In genomic region chr7:129611246-129612111, GRCh38 we compare ENCODE assay signal across 8 cellular contexts. TPM values are rescaled to one million over a fixed set of nuclear protein-coding genes. Genes with fewer than 3 reads are reported as not detected.
DNase-seq lines count a peak whose midpoint lies in the region; ATAC-seq and TF ChIP-seq lines count a peak whose summit lies in the region.

Gene NRF1, plus strand, starts transcription at chr7:129611720. Its CDS starts 45,632 bp downstream, at chr7:129657352.

- peaks cover 6% of the 10 kb centered on the region for H3K4me1 ChIP-seq in endocrine pancreas (ENCODE audit: control insufficient read depth, insufficient read depth, low read length)
- peaks cover 26% of the 10 kb centered on the region for H3K4me1 ChIP-seq in mesodermal cell (ENCODE audit: control insufficient read depth, insufficient read depth, low read length, poor library complexity, severe bottlenecking)

- H3K36me3 ChIP-seq in endocrine pancreas (ENCODE audit: control insufficient read depth, insufficient read depth, low read length) (no peaks in the 10 kb centered on the region), mesodermal cell (ENCODE audit: control insufficient read depth, insufficient read depth, low read length) (peaks cover 19% of the 10 kb centered on the region)

- no peaks in the 10 kb centered on the region for H3K9me3 ChIP-seq in endocrine pancreas (ENCODE audit: control insufficient read depth, low read length)
- H3K9me3 ChIP-seq in mesodermal cell (ENCODE audit: control insufficient read depth, low read length), result no peaks in the 10 kb centered on the region

- H3K4me3 ChIP-seq in HL-60 (replicated peaks; ENCODE audit: insufficient read depth, low read length), result peak within 1 kb of the TSS; percentile 69
- peak within 1 kb of the TSS; percentile 93 for H3K4me3 ChIP-seq in endocrine pancreas (ENCODE audit: control insufficient read depth, insufficient read depth, low read length)
- H3K4me3 ChIP-seq in mesodermal cell (ENCODE audit: extremely low read depth, insufficient read depth, low read length, poor library complexity, severe bottlenecking), result peak within 1 kb of the TSS; percentile 76

- peak within 1 kb of the TSS; percentile 94 for H3K4me3 Mint-ChIP-seq in activated CD8-positive, alpha-beta memory T cell treated with anti-CD3 and anti-CD28 coated beads, Interleukin-2, amount 10 ng/mL, durations not matched to agents 7 days and 5 days

- ATAC-seq in GM19452 (IDR thresholded peaks at IDR 0.05; ENCODE audit: unreplicated experiment), result peak; percentile 73
- ATAC-seq in activated CD8-positive, alpha-beta memory T cell treated with anti-CD3 and anti-CD28 coated beads, Interleukin-2, amount 10 ng/mL, durations not matched to agents 7 days and 5 days, result peak; percentile 88

- no peak for TF ChIP-seq CTCF in HL-60 (IDR thresholded peaks at IDR 0.05; ENCODE audit: insufficient read depth, low read length)

- peak within 1 kb of the TSS; percentile 92 for H3K27ac Mint-ChIP-seq in activated CD8-positive, alpha-beta memory T cell treated with anti-CD3 and anti-CD28 coated beads, Interleukin-2, amount 10 ng/mL, durations not matched to agents 7 days and 5 days

- CTCF ChIA-PET in activated CD8-positive, alpha-beta memory T cell treated with anti-CD3 and anti-CD28 coated beads, Interleukin-2, amount 10 ng/mL, durations not matched to agents 7 days and 5 days (lab: Charles Lee), result interaction anchor here (0.5 to 2.2 kb wide), 17 partner anchors 11 to 400 kb away, joined by 3 to 21 read pairs (median 6); no protein-coding TSS in a partner anchor

- peak; percentile 52 for DNase-seq in CMK (ENCODE audit: low read depth)
- peak; percentile 65 to 88 for DNase-seq in HL-60 (ENCODE audit: low read depth in 1 of 2, low spot score in 1 of 2)
- peak; percentile 42 for DNase-seq in NOMO-1 treated with DMSO at 0.1 percent for 48 hours (lab: John Stamatoyannopoulos, UW; ENCODE audit: unreplicated experiment)
- DNase-seq in activated CD8-positive, alpha-beta memory T cell treated with anti-CD3 and anti-CD28 coated beads, Interleukin-2, amount 10 ng/mL, durations not matched to agents 7 days and 5 days, result peak; percentile 92
- peak; percentile 81 for DNase-seq in stimulated activated CD8-positive, alpha-beta memory T cell treated with anti-CD3 and anti-CD28 coated beads, Interleukin-15, amount 100 ng/mL, for 24 hours (ENCODE audit: low read depth)

- peaks cover 24% of the 10 kb centered on the region for H3K36me3 Mint-ChIP-seq in activated CD8-positive, alpha-beta memory T cell treated with anti-CD3 and anti-CD28 coated beads, Interleukin-2, amount 10 ng/mL, durations not matched to agents 7 days and 5 days

- H3K9ac ChIP-seq in endocrine pancreas (ENCODE audit: control insufficient read depth, insufficient read depth, low read length), result peak within 1 kb of the TSS; percentile 100

- H3K9me3 Mint-ChIP-seq in activated CD8-positive, alpha-beta memory T cell treated with anti-CD3 and anti-CD28 coated beads, Interleukin-2, amount 10 ng/mL, durations not matched to agents 7 days and 5 days (ENCODE audit: low read depth), result no peaks in the 10 kb centered on the region

- peaks cover 56% of the 10 kb centered on the region for H3K4me1 Mint-ChIP-seq in activated CD8-positive, alpha-beta memory T cell treated with anti-CD3 and anti-CD28 coated beads, Interleukin-2, amount 10 ng/mL, durations not matched to agents 7 days and 5 days

- H3K27ac ChIP-seq in HL-60 (replicated peaks) (peak within 1 kb of the TSS; percentile 97), mesodermal cell (ENCODE audit: low read depth, low read length, severe bottlenecking) (peak within 1 kb of the TSS; percentile 93)

- 0 to 1% methylated on average over 56 to 93 of the region's 98 CpGs for WGBS in mesodermal cell (ENCODE audit: insufficient coverage in 2 of 2), 2 experiments

- no peaks in the 10 kb centered on the region for H3K27me3 Mint-ChIP-seq in activated CD8-positive, alpha-beta memory T cell treated with anti-CD3 and anti-CD28 coated beads, Interleukin-2, amount 10 ng/mL, durations not matched to agents 7 days and 5 days

- H3K27me3 ChIP-seq in HL-60 (ENCODE audit: insufficient read depth, poor library complexity, severe bottlenecking) (no peaks in the 10 kb centered on the region), endocrine pancreas (ENCODE audit: control insufficient read depth, insufficient read depth, low read length) (no peaks in the 10 kb centered on the region)

RNA-seq across cellular contexts. Expression of gene NRF1, which starts in this region (rescaled TPM):
- total RNA-seq in activated CD8-positive, alpha-beta memory T cell treated with anti-CD3 and anti-CD28 coated beads, Interleukin-2, amount 10 ng/mL, durations not matched to agents 7 days and 5 days, result 10 to 100 TPM; 26.4 to 29.5 TPM
- 13.0 TPM for polyA plus RNA-seq in mesodermal cell (2013, experiment 1 of 2)
- polyA plus RNA-seq in mesodermal cell (2013, experiment 2 of 2), result 13.7 TPM

Comparison
In these comparisons a context has a peak if more than half of its experiments do, and no peak if none do; other contexts are left out.
1. Peak in every context shown above with its lines: DNase-seq, ATAC-seq, H3K4me3 ChIP-seq and H3K27ac ChIP-seq.
2. DNase-seq: peak in every context shown above with its lines; median percentile 92 in activated CD8-positive, alpha-beta memory T cell treated with anti-CD3 and anti-CD28 coated beads, Interleukin-2, amount 10 ng/mL, durations not matched to agents 7 days and 5 days; 81 in stimulated activated CD8-positive, alpha-beta memory T cell treated with anti-CD3 and anti-CD28 coated beads, Interleukin-15, amount 100 ng/mL, for 24 hours; 76 in HL-60; 52 in CMK; 42 in NOMO-1 treated with DMSO at 0.1 percent for 48 hours.